20 cellular contexts compared by ENCODE assay signal in genomic region chr12:131971226-131971625, GRCh38.
"Had no signal": no experiment of that assay in that cellular context is flagged by ENCODE, and none has a peak within 500 bp of the region (broad histone marks: within the 10 kb centered on the region; RNA-seq: fewer than 3 reads in every experiment).

No MANE protein-coding gene starts in this region.

- DNase-seq: activated CD4-positive, alpha-beta T cell treated with anti-CD3 and anti-CD28 coated beads for 36 hours; activated CD8-positive, alpha-beta T cell treated with anti-CD3 and anti-CD28 coated beads, Interleukin-2, amount 10 ng/mL, durations not matched to agents 7 days and 5 days; activated effector memory CD4-positive, alpha-beta T cell treated with anti-CD3 and anti-CD28 coated beads, Interleukin-2, amount 50 U/mL, for 16 hours; activated naive CD4-positive, alpha-beta T cell treated with anti-CD3 and anti-CD28 coated beads, Interleukin-2, amount 50 U/mL, for 16 hours; activated T-cell treated with anti-CD3 and anti-CD28 coated beads, Interleukin-2, amount 50 U/mL, for 72 hours; colonic mucosa; gastrocnemius medialis; kidney; occipital lobe; stimulated activated naive CD8-positive, alpha-beta T cell treated with anti-CD3 and anti-CD28 coated beads, Interleukin-15, Interleukin-2, amounts not matched to agents 100 U/mL and 50 U/mL, for 24 hours; T-helper 2 cell; transverse colon; uterus had no signal

- ATAC-seq: activated CD4-positive, alpha-beta T cell treated with anti-CD3 and anti-CD28 coated beads for 36 hours; activated CD8-positive, alpha-beta T cell treated with anti-CD3 and anti-CD28 coated beads, Interleukin-2, amount 10 ng/mL, durations not matched to agents 7 days and 5 days; activated T-cell treated with anti-CD3 and anti-CD28 coated beads, Interleukin-2, amount 50 U/mL, for 72 hours; esophagus mucosa; gastrocnemius medialis; left lobe of liver; stimulated activated naive CD8-positive, alpha-beta T cell treated with anti-CD3 and anti-CD28 coated beads, Interleukin-15, Interleukin-2, amounts not matched to agents 100 U/mL and 50 U/mL, for 24 hours; WTC11 had no signal

- H3K4me3 Mint-ChIP-seq: activated CD4-positive, alpha-beta T cell treated with anti-CD3 and anti-CD28 coated beads for 36 hours; activated CD8-positive, alpha-beta T cell treated with anti-CD3 and anti-CD28 coated beads, Interleukin-2, amount 10 ng/mL, durations not matched to agents 7 days and 5 days; activated T-cell treated with anti-CD3 and anti-CD28 coated beads, Interleukin-2, amount 50 U/mL, for 72 hours; central memory CD8-positive, alpha-beta T cell; mesothelial cell of epicardium; WTC11 had no signal

- H3K9me3 Mint-ChIP-seq: activated T-cell treated with anti-CD3 and anti-CD28 coated beads, Interleukin-2, amount 50 U/mL, for 72 hours; central memory CD8-positive, alpha-beta T cell; WTC11 had no signal

- H3K4me1 Mint-ChIP-seq: WTC11 had no signal

- H3K4me1 ChIP-seq: colonic mucosa, uterus had no signal

- H3K36me3 Mint-ChIP-seq: WTC11 had no signal

- H3K9me3 ChIP-seq: colonic mucosa, gastrocnemius medialis, transverse colon, uterus had no signal

- H3K27me3 Mint-ChIP-seq: activated CD4-positive, alpha-beta T cell treated with anti-CD3 and anti-CD28 coated beads for 36 hours; central memory CD8-positive, alpha-beta T cell had no signal

- H3K27ac Mint-ChIP-seq: activated CD4-positive, alpha-beta T cell treated with anti-CD3 and anti-CD28 coated beads for 36 hours; activated CD8-positive, alpha-beta T cell treated with anti-CD3 and anti-CD28 coated beads, Interleukin-2, amount 10 ng/mL, durations not matched to agents 7 days and 5 days; activated T-cell treated with anti-CD3 and anti-CD28 coated beads, Interleukin-2, amount 50 U/mL, for 72 hours; mesothelial cell of epicardium; WTC11 had no signal

- H3K4me3 ChIP-seq: colonic mucosa, gastrocnemius medialis, lung, skin epidermis, transverse colon, uterus had no signal

- H3K27ac ChIP-seq: colonic mucosa, gastrocnemius medialis, skin epidermis, transverse colon, uterus had no signal

- H3K27me3 ChIP-seq: colonic mucosa, gastrocnemius medialis, transverse colon, uterus had no signal

- H3K36me3 ChIP-seq: colonic mucosa, gastrocnemius medialis, transverse colon, uterus had no signal
